26 cellular contexts compared by ENCODE assay signal in genomic region chr7:140744005-140744404, GRCh38.
"Had no signal": no experiment of that assay in that cellular context is flagged by ENCODE, and none has a peak within 500 bp of the region (broad histone marks: within the 10 kb centered on the region; RNA-seq: fewer than 3 reads in every experiment).

No MANE protein-coding gene starts in this region.

- H3K4me2 ChIP-seq: neural progenitor cell had no signal

- H3K4me1 ChIP-seq: neural progenitor cell, parathyroid adenoma, right atrium auricular region, right lobe of liver, testis, transverse colon, upper lobe of right lung had no signal

- H3K9me3 ChIP-seq: neutrophil, right atrium auricular region, right lobe of liver, stomach, testis, thyroid gland, transverse colon, upper lobe of right lung had no signal

- FAIRE-seq: urothelium cell line had no signal

- H3K4me3 Mint-ChIP-seq: mesothelial cell of epicardium; naive B cell; natural killer cell; nephron progenitor cell; neural progenitor cell; stimulated activated naive B cell treated with anti-CD40 and anti-IgM and Interleukin-4, amounts not matched to agents 10 μg/mL and 1 μg/mL and 100 μg/mL, for 72 hours had no signal

- DNase-seq: head of caudate nucleus; islet precursor cell; mesendoderm; naive B cell; natural killer cell; nephron progenitor cell; occipital lobe; right lobe of liver; stimulated activated CD4-positive, alpha-beta T cell treated with anti-CD3 and anti-CD28 coated beads, Interleukin-12 subunit alpha, Interleukin-12 subunit beta, amount 100 ng/mL, for 4 hours; stimulated activated CD4-positive, alpha-beta T cell treated with anti-CD3 and anti-CD28 coated beads, Interleukin-15, amount 100 ng/mL, for 24 hours; stimulated activated CD4-positive, alpha-beta T cell treated with anti-CD3 and anti-CD28 coated beads, Interleukin-2, amount 100 ng/mL, for 24 hours; stimulated activated CD4-positive, alpha-beta T cell treated with anti-CD3 and anti-CD28 coated beads, Interleukin-4, amount 100 ng/mL, for 1 hour; stimulated activated naive B cell treated with anti-CD40 and anti-IgM and Interleukin-4, amounts not matched to agents 10 μg/mL and 1 μg/mL and 100 μg/mL, for 72 hours; stimulated activated naive CD8-positive, alpha-beta T cell treated with anti-CD3 and anti-CD28 coated beads, Interleukin-15, Interleukin-2, amounts not matched to agents 100 U/mL and 50 U/mL, for 24 hours; stomach; testis; thyroid gland; transverse colon; upper lobe of right lung had no signal

- H3K27me3 ChIP-seq: neural progenitor cell, neutrophil, right atrium auricular region, right lobe of liver, stomach, testis, thyroid gland, transverse colon, upper lobe of right lung had no signal

- H3K27me3 Mint-ChIP-seq: naive B cell; stimulated activated naive B cell treated with anti-CD40 and anti-IgM and Interleukin-4, amounts not matched to agents 10 μg/mL and 1 μg/mL and 100 μg/mL, for 72 hours had no signal

- H3K36me3 ChIP-seq: neural progenitor cell had no signal

- H3K27ac Mint-ChIP-seq: mesothelial cell of epicardium; naive B cell; natural killer cell; nephron progenitor cell; neural progenitor cell; stimulated activated naive B cell treated with anti-CD40 and anti-IgM and Interleukin-4, amounts not matched to agents 10 μg/mL and 1 μg/mL and 100 μg/mL, for 72 hours had no signal

- H3K9me3 Mint-ChIP-seq: naive B cell; natural killer cell; nephron progenitor cell; neural progenitor cell; stimulated activated naive B cell treated with anti-CD40 and anti-IgM and Interleukin-4, amounts not matched to agents 10 μg/mL and 1 μg/mL and 100 μg/mL, for 72 hours had no signal

- H3K4me3 ChIP-seq: lung, neural progenitor cell, right atrium auricular region, right lobe of liver, stomach, testis, thyroid gland, transverse colon, upper lobe of right lung had no signal

- ATAC-seq: natural killer cell; stimulated activated naive B cell treated with anti-CD40 and anti-IgM and Interleukin-4, amounts not matched to agents 10 μg/mL and 1 μg/mL and 100 μg/mL, for 72 hours; stimulated activated naive CD8-positive, alpha-beta T cell treated with anti-CD3 and anti-CD28 coated beads, Interleukin-15, Interleukin-2, amounts not matched to agents 100 U/mL and 50 U/mL, for 24 hours; upper lobe of right lung had no signal

- H3K4me1 Mint-ChIP-seq: mesothelial cell of epicardium, neural progenitor cell had no signal

- H3K27ac ChIP-seq: neural progenitor cell, neutrophil, parathyroid adenoma, right atrium auricular region, right lobe of liver, stomach, testis, thyroid gland, transverse colon, upper lobe of right lung had no signal
